Comparison of ENCODE assay signal across 9 cellular contexts in genomic region chr5:173643964-173644363, GRCh38. TPM values are rescaled to one million over a fixed set of nuclear protein-coding genes. Genes with fewer than 3 reads are reported as not detected.
DNase-seq lines count a peak whose midpoint lies in the region; ATAC-seq lines count a peak whose summit lies in the region.
"Had no signal": no experiment of that assay in that cellular context is flagged by ENCODE, and none has a peak within 500 bp of the region (broad histone marks: within the 10 kb centered on the region; RNA-seq: fewer than 3 reads in every experiment).

No MANE protein-coding gene starts in this region.

- H3K27me3 ChIP-seq in aorta (ENCODE audit: control insufficient read depth in 1 of 2, insufficient read depth in 2 of 2, low read length in 1 of 2): no peaks in the 10 kb centered on the region
- H3K27me3 ChIP-seq: ascending aorta had no signal

- WGBS in aorta, 2 donors: 67 to 75% methylated on average over 3 of the region's 3 CpGs

- no peak overlapping the region for H3K27ac ChIP-seq in aorta (ENCODE audit: low read depth in 1 of 2, low read length in 2 of 2)
- H3K27ac ChIP-seq: ascending aorta had no signal

- H3K4me1 ChIP-seq in aorta (ENCODE audit: control insufficient read depth in 1 of 2, insufficient read depth in 2 of 2, low read length in 2 of 2): no peaks in the 10 kb centered on the region
- H3K4me1 ChIP-seq: ascending aorta had no signal

- no peak overlapping the region for H3K4me3 ChIP-seq in aorta (ENCODE audit: low read length in 2 of 2)
- H3K4me3 ChIP-seq: ascending aorta had no signal

- no peaks in the 10 kb centered on the region for H3K9me3 ChIP-seq in aorta (ENCODE audit: control insufficient read depth, low read length)
- H3K9me3 ChIP-seq: ascending aorta had no signal

- peak; percentile 81 for ATAC-seq in GM18498 (IDR thresholded peaks at IDR 0.05; ENCODE audit: unreplicated experiment)
- peak; percentile 67 for ATAC-seq in HG02642 (IDR thresholded peaks at IDR 0.05; ENCODE audit: poor library complexity, unreplicated experiment)
- ATAC-seq in aorta (ENCODE audit: low FRiP score): no peak

- H3K36me3 ChIP-seq in aorta (ENCODE audit: control insufficient read depth in 1 of 2, insufficient read depth in 2 of 2, low read length in 1 of 2): no peaks in the 10 kb centered on the region
- H3K36me3 ChIP-seq: ascending aorta had no signal

- peak; percentile 81 for DNase-seq in NCI-H2196 (lab: John Stamatoyannopoulos, UW; ENCODE audit: unreplicated experiment)
- DNase-seq in hippocampal formation (lab: John Stamatoyannopoulos, UW): peak; percentile 49 to 52
- no peak for DNase-seq in COLO829 (ENCODE audit: low spot score)
- no peak for DNase-seq in AG08395 (ENCODE audit: low spot score)
- DNase-seq in aorta: no peak
- no peak for DNase-seq in stimulated activated CD4-positive, alpha-beta T cell treated with anti-CD3 and anti-CD28 coated beads, Interleukin-12 subunit alpha, Interleukin-12 subunit beta, amount 100 ng/mL, for 4 hours

- intact Hi-C loops in aorta (cut with DNase I): no loop called here

RNA-seq across cellular contexts. Expression of gene BOD1, which starts 27.5 kb away (rescaled TPM):
- 10 to 100 TPM; 29.2 to 39.5 TPM for total RNA-seq in aorta
- 10 to 100 TPM; 27.8 to 48.8 TPM for polyA plus RNA-seq in aorta

Comparison
In these comparisons a context has a peak if more than half of its experiments do, and no peak if none do; other contexts are left out.
1. DNase-seq: peak in NCI-H2196 (single experiment) and hippocampal formation (2 of 2); none in COLO829 (single experiment), AG08395 (single experiment), aorta (0 of 2) and stimulated activated CD4-positive, alpha-beta T cell treated with anti-CD3 and anti-CD28 coated beads, Interleukin-12 subunit alpha, Interleukin-12 subunit beta, amount 100 ng/mL, for 4 hours (single experiment).